2 cellular contexts compared by ENCODE assay signal in the genomic region with DNA sequence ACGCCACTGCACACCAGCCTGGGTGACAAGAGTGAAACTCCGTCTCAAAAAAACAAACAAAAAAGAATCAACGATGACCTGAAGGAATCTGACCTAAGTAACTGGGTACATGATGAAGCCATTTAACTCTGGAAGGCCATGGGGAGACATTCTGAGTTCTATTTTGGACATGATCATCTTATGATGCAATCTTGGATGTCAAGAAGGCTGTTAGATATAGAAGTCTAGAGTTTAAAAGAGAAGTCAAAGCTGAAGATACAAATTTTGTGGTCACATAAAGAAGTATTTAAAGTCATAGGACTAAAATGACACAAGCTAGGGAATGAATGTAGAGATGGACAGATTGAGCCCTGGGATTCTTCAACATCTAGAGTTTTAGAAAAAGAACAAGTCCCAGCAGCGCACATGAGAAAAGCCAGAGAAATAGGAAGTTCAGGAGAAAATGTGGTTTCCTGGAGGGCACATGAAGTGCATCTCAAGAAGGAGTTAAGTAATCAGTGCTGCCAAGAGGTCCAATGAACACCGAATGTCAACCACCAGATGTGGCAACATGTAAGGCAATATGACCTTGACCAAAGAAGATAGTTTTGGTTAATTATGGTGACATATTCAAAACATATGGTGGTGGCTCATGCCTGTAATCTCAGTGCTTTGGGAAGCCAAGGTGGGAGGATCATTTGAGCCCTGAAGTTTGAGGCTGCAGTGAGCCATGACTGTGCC.
A peak's percentile ranks its signal among the peaks of the same experiment; 100 is the strongest.
TF ChIP-seq lines count a peak whose summit lies in the region.

No MANE protein-coding gene starts in this region.

TF ChIP-seq in IMR-90, 13 proteins besides CTCF, POLR2A, EP300 and RAD21:
- no peak for TF ChIP-seq CHD1 (IDR thresholded peaks at IDR 0.05; ENCODE audit: low read depth, low read length)
- TF ChIP-seq CEBPB (IDR thresholded peaks at IDR 0.05; ENCODE audit: low read depth, low read length), result 0 out of 2 replicates have a peak, but pooled peaks have one; percentile 33
TF ChIP-seq in IMR-90: peak in this region for 1.

TF ChIP-seq in HepG2, 621 proteins besides CTCF, POLR2A, EP300 and RAD21:
- TF ChIP-seq, protein P1, sequence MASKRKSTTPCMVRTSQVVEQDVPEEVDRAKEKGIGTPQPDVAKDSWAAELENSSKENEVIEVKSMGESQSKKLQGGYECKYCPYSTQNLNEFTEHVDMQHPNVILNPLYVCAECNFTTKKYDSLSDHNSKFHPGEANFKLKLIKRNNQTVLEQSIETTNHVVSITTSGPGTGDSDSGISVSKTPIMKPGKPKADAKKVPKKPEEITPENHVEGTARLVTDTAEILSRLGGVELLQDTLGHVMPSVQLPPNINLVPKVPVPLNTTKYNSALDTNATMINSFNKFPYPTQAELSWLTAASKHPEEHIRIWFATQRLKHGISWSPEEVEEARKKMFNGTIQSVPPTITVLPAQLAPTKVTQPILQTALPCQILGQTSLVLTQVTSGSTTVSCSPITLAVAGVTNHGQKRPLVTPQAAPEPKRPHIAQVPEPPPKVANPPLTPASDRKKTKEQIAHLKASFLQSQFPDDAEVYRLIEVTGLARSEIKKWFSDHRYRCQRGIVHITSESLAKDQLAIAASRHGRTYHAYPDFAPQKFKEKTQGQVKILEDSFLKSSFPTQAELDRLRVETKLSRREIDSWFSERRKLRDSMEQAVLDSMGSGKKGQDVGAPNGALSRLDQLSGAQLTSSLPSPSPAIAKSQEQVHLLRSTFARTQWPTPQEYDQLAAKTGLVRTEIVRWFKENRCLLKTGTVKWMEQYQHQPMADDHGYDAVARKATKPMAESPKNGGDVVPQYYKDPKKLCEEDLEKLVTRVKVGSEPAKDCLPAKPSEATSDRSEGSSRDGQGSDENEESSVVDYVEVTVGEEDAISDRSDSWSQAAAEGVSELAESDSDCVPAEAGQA (IDR thresholded peaks at IDR 0.05; ENCODE audit: low read depth), result no peak
- TF ChIP-seq, protein P1 (CRISPR knock-in tag; IDR thresholded peaks at IDR 0.05; ENCODE audit: borderline replicate concordance), result no peak
- TF ChIP-seq NONO (IDR thresholded peaks at IDR 0.05) (no peak), NONO (CRISPR knock-in tag; conservative IDR thresholded peaks at IDR 0.05) (no peak), ZNF263 (CRISPR knock-in tag; IDR thresholded peaks at IDR 0.05) (no peak), KDM6A (CRISPR knock-in tag; IDR thresholded peaks at IDR 0.05; ENCODE audit: low read depth) (no peak), ELF3 (CRISPR knock-in tag; IDR thresholded peaks at IDR 0.05) (no peak), NBN (conservative IDR thresholded peaks at IDR 0.05) (no peak)
- TF ChIP-seq, protein P2, sequence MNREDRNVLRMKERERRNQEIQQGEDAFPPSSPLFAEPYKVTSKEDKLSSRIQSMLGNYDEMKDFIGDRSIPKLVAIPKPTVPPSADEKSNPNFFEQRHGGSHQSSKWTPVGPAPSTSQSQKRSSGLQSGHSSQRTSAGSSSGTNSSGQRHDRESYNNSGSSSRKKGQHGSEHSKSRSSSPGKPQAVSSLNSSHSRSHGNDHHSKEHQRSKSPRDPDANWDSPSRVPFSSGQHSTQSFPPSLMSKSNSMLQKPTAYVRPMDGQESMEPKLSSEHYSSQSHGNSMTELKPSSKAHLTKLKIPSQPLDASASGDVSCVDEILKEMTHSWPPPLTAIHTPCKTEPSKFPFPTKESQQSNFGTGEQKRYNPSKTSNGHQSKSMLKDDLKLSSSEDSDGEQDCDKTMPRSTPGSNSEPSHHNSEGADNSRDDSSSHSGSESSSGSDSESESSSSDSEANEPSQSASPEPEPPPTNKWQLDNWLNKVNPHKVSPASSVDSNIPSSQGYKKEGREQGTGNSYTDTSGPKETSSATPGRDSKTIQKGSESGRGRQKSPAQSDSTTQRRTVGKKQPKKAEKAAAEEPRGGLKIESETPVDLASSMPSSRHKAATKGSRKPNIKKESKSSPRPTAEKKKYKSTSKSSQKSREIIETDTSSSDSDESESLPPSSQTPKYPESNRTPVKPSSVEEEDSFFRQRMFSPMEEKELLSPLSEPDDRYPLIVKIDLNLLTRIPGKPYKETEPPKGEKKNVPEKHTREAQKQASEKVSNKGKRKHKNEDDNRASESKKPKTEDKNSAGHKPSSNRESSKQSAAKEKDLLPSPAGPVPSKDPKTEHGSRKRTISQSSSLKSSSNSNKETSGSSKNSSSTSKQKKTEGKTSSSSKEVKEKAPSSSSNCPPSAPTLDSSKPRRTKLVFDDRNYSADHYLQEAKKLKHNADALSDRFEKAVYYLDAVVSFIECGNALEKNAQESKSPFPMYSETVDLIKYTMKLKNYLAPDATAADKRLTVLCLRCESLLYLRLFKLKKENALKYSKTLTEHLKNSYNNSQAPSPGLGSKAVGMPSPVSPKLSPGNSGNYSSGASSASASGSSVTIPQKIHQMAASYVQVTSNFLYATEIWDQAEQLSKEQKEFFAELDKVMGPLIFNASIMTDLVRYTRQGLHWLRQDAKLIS (CRISPR knock-in tag; IDR thresholded peaks at IDR 0.05), result no peak
